Comparison of ENCODE assay signal across 18 cellular contexts in the genomic region with DNA sequence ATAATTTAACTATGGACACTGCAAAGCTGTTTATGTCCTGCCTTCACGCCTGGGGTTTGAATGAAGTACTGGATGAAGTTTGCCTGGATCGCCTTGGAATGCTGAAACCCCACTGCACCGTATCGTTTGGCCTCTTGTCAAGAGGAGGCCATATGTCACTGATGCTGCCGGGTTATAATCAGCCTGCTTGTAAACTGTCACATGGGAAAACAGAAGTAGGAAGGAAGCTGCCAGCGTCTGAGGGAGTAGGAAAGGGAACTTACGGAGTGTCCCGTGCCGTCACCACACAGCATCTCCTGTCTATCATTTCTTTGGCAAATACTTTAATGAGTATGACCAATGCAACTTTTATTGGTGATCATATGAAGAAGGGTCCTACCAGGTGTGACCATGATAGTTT.
DNase-seq lines count a peak whose midpoint lies in the region; TF ChIP-seq lines count a peak whose summit lies in the region.
"Had no signal": no experiment of that assay in that cellular context is flagged by ENCODE, and none has a peak within 500 bp of the region (broad histone marks: within the 10 kb centered on the region; RNA-seq: fewer than 3 reads in every experiment).

No MANE protein-coding gene starts in this region.

- TF ChIP-seq CTCF in nephron progenitor cell (IDR thresholded peaks at IDR 0.05), result no peak

- in situ Hi-C loops in G401 (cut with HindIII; ENCODE audit: low sequenced_read_pairs), result no loop called here

- H3K27me3 Mint-ChIP-seq in nephron progenitor cell (ENCODE audit: low read depth, poor library complexity), result no peaks in the 10 kb centered on the region
- H3K27me3 Mint-ChIP-seq: activated naive CD8-positive, alpha-beta T cell treated with anti-CD3 and anti-CD28 coated beads, Interleukin-2, amount 50 U/mL, for 24 hours had no signal

- H3K27ac Mint-ChIP-seq in nephron progenitor cell, result no peak overlapping the region
- H3K27ac Mint-ChIP-seq: activated naive CD8-positive, alpha-beta T cell treated with anti-CD3 and anti-CD28 coated beads, Interleukin-2, amount 50 U/mL, for 24 hours; natural killer cell had no signal

- H3K4me3 Mint-ChIP-seq in nephron progenitor cell, result no peak overlapping the region
- H3K4me3 Mint-ChIP-seq: activated naive CD8-positive, alpha-beta T cell treated with anti-CD3 and anti-CD28 coated beads, Interleukin-2, amount 50 U/mL, for 24 hours; natural killer cell had no signal

- DNase-seq in G401 (ENCODE audit: low spot score) (peak; percentile 87), NCI-H524 treated with DMSO at 0.1 percent for 48 hours (lab: John Stamatoyannopoulos, UW) (peak; percentile 92), cerebellar cortex (ENCODE audit: low spot score) (peak; percentile 83), nephron progenitor cell (peak; percentile 23), RPMI8226 (no peak), NCI-H146 (lab: John Stamatoyannopoulos, UW) (no peak), SW480 (ENCODE audit: low spot score) (no peak)
- no peak for DNase-seq in activated naive CD4-positive, alpha-beta T cell treated with anti-CD3 and anti-CD28 coated beads, Interleukin-2, amount 50 U/mL, for 16 hours
- DNase-seq: activated CD4-positive, alpha-beta T cell treated with anti-CD3 and anti-CD28 coated beads, Interleukin-2, amount 50 U/mL, for 48 hours; activated naive CD8-positive, alpha-beta T cell treated with anti-CD3 and anti-CD28 coated beads, Interleukin-2, amount 50 U/mL, for 24 hours; activated T-cell treated with anti-CD3 and anti-CD28 coated beads, Interleukin-2, amount 50 U/mL, for 48 hours; DMS79; MM.1S; natural killer cell; SJCRH30; stimulated activated naive CD4-positive, alpha-beta T cell; T1000; trophoblast cell had no signal

- no peaks in the 10 kb centered on the region for H3K9me3 Mint-ChIP-seq in nephron progenitor cell
- H3K9me3 Mint-ChIP-seq: activated naive CD8-positive, alpha-beta T cell treated with anti-CD3 and anti-CD28 coated beads, Interleukin-2, amount 50 U/mL, for 24 hours; natural killer cell had no signal

- H3K36me3 Mint-ChIP-seq in nephron progenitor cell (ENCODE audit: low read depth), result no peaks in the 10 kb centered on the region
- H3K36me3 Mint-ChIP-seq: natural killer cell had no signal

- peaks cover 8% of the 10 kb centered on the region for H3K4me1 Mint-ChIP-seq in nephron progenitor cell
- H3K4me1 Mint-ChIP-seq: activated naive CD8-positive, alpha-beta T cell treated with anti-CD3 and anti-CD28 coated beads, Interleukin-2, amount 50 U/mL, for 24 hours; natural killer cell had no signal

Comparison
In these comparisons a context has a peak if more than half of its experiments do, and no peak if none do; other contexts are left out.
1. DNase-seq: peak in G401 (single experiment), NCI-H524 treated with DMSO at 0.1 percent for 48 hours (single experiment), cerebellar cortex (single experiment) and nephron progenitor cell (single experiment); none in activated naive CD4-positive, alpha-beta T cell treated with anti-CD3 and anti-CD28 coated beads, Interleukin-2, amount 50 U/mL, for 16 hours (single experiment), RPMI8226 (single experiment), NCI-H146 (single experiment) and SW480 (single experiment).